3 cellular contexts compared by ENCODE assay signal in the genomic region with DNA sequence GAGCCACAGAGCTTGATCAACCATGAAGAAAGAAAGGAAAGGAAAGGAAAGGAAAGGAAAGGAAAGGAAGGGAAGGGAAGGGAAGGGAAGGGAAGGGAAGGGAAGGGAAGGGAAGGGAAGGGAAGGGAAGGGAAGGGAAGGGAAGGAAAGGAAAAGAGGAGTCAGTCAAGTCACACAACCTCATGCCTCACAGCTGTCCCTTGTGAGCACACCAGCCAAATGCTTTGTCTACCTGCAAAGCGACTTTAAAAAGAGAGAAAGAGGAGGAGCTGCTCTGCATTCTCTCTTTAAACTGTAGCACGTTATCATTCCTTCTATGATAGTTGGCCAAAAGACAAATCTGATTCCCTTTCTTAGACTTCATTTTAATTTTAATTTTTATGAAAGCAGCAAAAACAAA.
DNase-seq lines count a peak whose midpoint lies in the region; ATAC-seq, FAIRE-seq and TF ChIP-seq lines count a peak whose summit lies in the region.
"Not testable (repeated sequence)": the region's sequence is repeated elsewhere in the genome, so short reads cannot be mapped to it uniquely, and the experiment has no call there.

No MANE protein-coding gene starts in this region.

- not testable (repeated sequence) for ATAC-seq in HepG2

- intact Hi-C loops in dendritic cell treated with granulocyte-macrophage colony-stimulating factor and Interleukin-4, amounts not matched to agents 40 ng/mL and 50 ng/mL, for 4 days (cut with micrococcal nuclease); HepG2 (cut with micrococcal nuclease; ENCODE audit: unreplicated experiment): not testable (repeated sequence)

- H3K4me2 ChIP-seq in OCI-LY1 (ENCODE audit: low read length); HepG2 (ENCODE audit: low read depth, low read length): not testable (repeated sequence)

- H3K4me1 Mint-ChIP-seq in dendritic cell treated with granulocyte-macrophage colony-stimulating factor and Interleukin-4, amounts not matched to agents 40 ng/mL and 50 ng/mL, for 4 days (ENCODE audit: low read depth) = not testable (repeated sequence)

- not testable (repeated sequence) for H3K9me2 ChIP-seq in OCI-LY1 (ENCODE audit: low read depth, low read length)

- not testable (repeated sequence) for TF ChIP-seq POLR2A in HepG2 (IDR thresholded peaks at IDR 0.05; ENCODE audit: insufficient read depth in 1 of 2, low read depth in 2 of 2, low read length in 2 of 2)

- not testable (repeated sequence) for H3K9me3 ChIP-seq in OCI-LY1 (ENCODE audit: low read length); HepG2 (ENCODE audit: low read length)

- H3K27me3 Mint-ChIP-seq in dendritic cell treated with granulocyte-macrophage colony-stimulating factor and Interleukin-4, amounts not matched to agents 40 ng/mL and 50 ng/mL, for 4 days = not testable (repeated sequence)

- H3K9ac ChIP-seq in OCI-LY1 (ENCODE audit: low read length); HepG2 (ENCODE audit: insufficient read depth, low read depth, low read length): not testable (repeated sequence)

- not testable (repeated sequence) for H3K36me3 ChIP-seq in OCI-LY1 (ENCODE audit: insufficient read depth, low read length); HepG2 (replicated peaks in 1 of 2; ENCODE audit: control insufficient read depth in 1 of 2, insufficient read depth in 2 of 2, low read length in 2 of 2)

- H2AFZ ChIP-seq in OCI-LY1 (ENCODE audit: low read length); HepG2 (ENCODE audit: low read length): not testable (repeated sequence)

- not testable (repeated sequence) for H3K79me2 ChIP-seq in OCI-LY1 (ENCODE audit: insufficient read depth, low read length); HepG2 (ENCODE audit: insufficient read depth, low read length)

- H3K27ac ChIP-seq in OCI-LY1 (ENCODE audit: low read depth, low read length, poor library complexity, severe bottlenecking) = peak overlapping the region; percentile 60
- not testable (repeated sequence) for H3K27ac ChIP-seq in HepG2 (ENCODE audit: extremely low read length, insufficient read depth, low read length)

- 25% methylated on average over 1 of the region's 2 CpGs for WGBS in HepG2 (ENCODE audit: low lambda C conversion rate)

- TF ChIP-seq RAD21 in HepG2 (CRISPR knock-in tag; IDR thresholded peaks at IDR 0.05) = not testable (repeated sequence)

- in situ Hi-C loops in HepG2 (cut with HindIII; ENCODE audit: extremely low pct_ligation_motif_present, low pct_unique_long_range_greater_than_20kb) = not testable (repeated sequence)

- not testable (repeated sequence) for H3K4me3 ChIP-seq in OCI-LY1 (ENCODE audit: low read depth, low read length, poor library complexity, severe bottlenecking); HepG2 (replicated peaks in 1 of 3; ENCODE audit: insufficient read depth in 1 of 3, low read depth in 2 of 3, low read length in 3 of 3)

- not testable (repeated sequence) for BruUV-seq in HepG2 (replicated peaks; lab: Mats Ljungman, UMichigan)

- CTCF ChIA-PET in HepG2 (lab: Yijun Ruan, JAX; ENCODE audit: low intra/inter-chr PET ratio, low total read pairs) = not testable (repeated sequence)

- POLR2A ChIA-PET in HepG2 (lab: Yijun Ruan, JAX) = not testable (repeated sequence)

- H4K20me1 ChIP-seq in OCI-LY1 (ENCODE audit: insufficient read depth, low read length); HepG2 (ENCODE audit: insufficient read depth, low read length): not testable (repeated sequence)

- H3F3A ChIP-seq in OCI-LY1 (ENCODE audit: insufficient read depth, low read length) = not testable (repeated sequence)

- H3K27ac Mint-ChIP-seq in dendritic cell treated with granulocyte-macrophage colony-stimulating factor and Interleukin-4, amounts not matched to agents 40 ng/mL and 50 ng/mL, for 4 days = peak overlapping the region; percentile 46

- not testable (repeated sequence) for H3K27me3 ChIP-seq in OCI-LY1 (ENCODE audit: insufficient read depth, low read length); HepG2 (ENCODE audit: control insufficient read depth in 1 of 2, insufficient read depth in 2 of 2, low read length in 2 of 2)

- H3K4me3 Mint-ChIP-seq in dendritic cell treated with granulocyte-macrophage colony-stimulating factor and Interleukin-4, amounts not matched to agents 40 ng/mL and 50 ng/mL, for 4 days = not testable (repeated sequence)

- H3K9me3 Mint-ChIP-seq in dendritic cell treated with granulocyte-macrophage colony-stimulating factor and Interleukin-4, amounts not matched to agents 40 ng/mL and 50 ng/mL, for 4 days = not testable (repeated sequence)

- not testable (repeated sequence) for FAIRE-seq in HepG2 (lab: Jason Lieb, UNC)

- peaks cover 14% of the 10 kb centered on the region for H3K4me1 ChIP-seq in OCI-LY1 (ENCODE audit: insufficient read depth, low read length, severe bottlenecking)
- H3K4me1 ChIP-seq in HepG2 (ENCODE audit: insufficient read depth, low read length) = not testable (repeated sequence)

- TF ChIP-seq CTCF in OCI-LY1 (IDR thresholded peaks at IDR 0.05; ENCODE audit: low read length); HepG2 (CRISPR knock-in tag; IDR thresholded peaks at IDR 0.05): not testable (repeated sequence)

- DNase-seq in HepG2 (ENCODE audit: low spot score) = not testable (repeated sequence)

- not testable (repeated sequence) for TF ChIP-seq EP300 in HepG2 (IDR thresholded peaks at IDR 0.05; ENCODE audit: low read depth in 2 of 2, low read length in 2 of 2); HepG2 (CRISPR knock-in tag; IDR thresholded peaks at IDR 0.05; ENCODE audit: borderline replicate concordance)

- H3K36me3 Mint-ChIP-seq in dendritic cell treated with granulocyte-macrophage colony-stimulating factor and Interleukin-4, amounts not matched to agents 40 ng/mL and 50 ng/mL, for 4 days (ENCODE audit: low read depth) = not testable (repeated sequence)

TF ChIP-seq in HepG2, 621 proteins besides CTCF, POLR2A, EP300 and RAD21:
- TF ChIP-seq HNRNPK (IDR thresholded peaks at IDR 0.05; ENCODE audit: low read depth, low read length, poor library complexity, severe bottlenecking) = peak; percentile 91
